31 cellular contexts compared by ENCODE assay signal in the genomic region with DNA sequence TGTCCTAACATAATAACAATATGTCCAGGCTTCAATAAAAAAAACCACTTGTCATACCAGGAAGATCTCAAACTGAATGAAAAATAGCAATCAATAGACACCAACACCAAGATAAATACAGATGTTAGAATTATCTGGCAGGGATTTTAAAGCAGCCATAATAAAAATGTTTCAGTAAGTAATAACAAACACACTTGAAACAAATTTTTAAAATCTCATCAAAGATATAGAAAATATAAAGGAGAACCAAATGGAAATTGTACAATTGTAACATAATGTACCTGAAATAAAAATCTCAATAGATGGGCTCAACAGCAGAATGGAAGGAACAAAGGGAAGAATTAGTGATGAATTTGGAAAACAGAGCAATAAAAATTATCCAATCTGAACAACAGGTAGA.
DNase-seq lines count a peak whose midpoint lies in the region; ATAC-seq and TF ChIP-seq lines count a peak whose summit lies in the region.
"Had no signal": no experiment of that assay in that cellular context is flagged by ENCODE, and none has a peak within 500 bp of the region (broad histone marks: within the 10 kb centered on the region; RNA-seq: fewer than 3 reads in every experiment).

No MANE protein-coding gene starts in this region.

- no peak for TF ChIP-seq RAD21 in SK-N-SH (IDR thresholded peaks at IDR 0.05; ENCODE audit: low read length)

- TF ChIP-seq CTCF in SK-N-SH (IDR thresholded peaks at IDR 0.05) (no peak), HEK293 (tag by site-specific recombination; IDR thresholded peaks at IDR 0.05) (no peak)

- H4K20me1 ChIP-seq in SK-N-SH (ENCODE audit: insufficient read depth), result no peaks in the 10 kb centered on the region
- H4K20me1 ChIP-seq: BLaER1; BLaER1 treated with 17β-estradiol and CSF1 and Interleukin-3, amounts not matched to agents 10 nM and 100 nM had no signal

- H3F3A ChIP-seq in SK-N-SH (replicated peaks; ENCODE audit: insufficient read depth), result no peaks in the 10 kb centered on the region

- POLR2A ChIA-PET in SK-N-SH (lab: Yijun Ruan, JAX) (no interaction called here), HEK293 (lab: Yijun Ruan, JAX) (no interaction called here)

- H3K4me1 Mint-ChIP-seq in stimulated activated naive B cell treated with anti-CD40 and anti-IgM and Interleukin-4, amounts not matched to agents 10 μg/mL and 1 μg/mL and 100 μg/mL, for 72 hours, result no peaks in the 10 kb centered on the region
- H3K4me1 Mint-ChIP-seq: B cell, CD14-positive monocyte had no signal

- H3K27me3 Mint-ChIP-seq in stimulated activated naive B cell treated with anti-CD40 and anti-IgM and Interleukin-4, amounts not matched to agents 10 μg/mL and 1 μg/mL and 100 μg/mL, for 72 hours, result no peaks in the 10 kb centered on the region
- H3K27me3 Mint-ChIP-seq: B cell had no signal

- no peak for TF ChIP-seq EP300 in SK-N-SH (IDR thresholded peaks at IDR 0.05; ENCODE audit: borderline replicate concordance in 1 of 2, low read depth in 1 of 2, low read length in 1 of 2)

- H3K4me1 ChIP-seq in SK-N-SH (ENCODE audit: control insufficient read depth in 1 of 2, insufficient read depth in 2 of 2, low read depth in 1 of 2, low read length in 1 of 2), result no peaks in the 10 kb centered on the region
- no peaks in the 10 kb centered on the region for H3K4me1 ChIP-seq in HEK293 (ENCODE audit: control insufficient read depth, insufficient read depth, low read length)
- H3K4me1 ChIP-seq: A549, BE2C, BLaER1, Caco-2 had no signal

- H3K27ac Mint-ChIP-seq in stimulated activated naive B cell treated with anti-CD40 and anti-IgM and Interleukin-4, amounts not matched to agents 10 μg/mL and 1 μg/mL and 100 μg/mL, for 72 hours, result no peak overlapping the region
- H3K27ac Mint-ChIP-seq: B cell; CD14-positive monocyte; CD4-positive, alpha-beta memory T cell; CD4-positive, alpha-beta T cell; CD4-positive, CD25-positive, alpha-beta regulatory T cell; CD8-positive, alpha-beta memory T cell; CD8-positive, alpha-beta T cell had no signal

- H3K27me3 ChIP-seq in SK-N-SH (ENCODE audit: insufficient read depth), result no peaks in the 10 kb centered on the region
- H3K27me3 ChIP-seq: BE2C; BLaER1; BLaER1 treated with 17β-estradiol and CSF1 and Interleukin-3, amounts not matched to agents 10 nM and 100 nM had no signal

- H3K9me2 ChIP-seq in SK-N-SH, result no peaks in the 10 kb centered on the region

- no peak for ATAC-seq in SK-N-SH treated with all-trans-retinoic acid at 6 μM for 48 hours
- ATAC-seq in stimulated activated naive B cell treated with anti-CD40 and anti-IgM and Interleukin-4, amounts not matched to agents 10 μg/mL and 1 μg/mL and 100 μg/mL, for 72 hours (replicated peaks), result no peak
- ATAC-seq: A549; CD8-positive, alpha-beta T cell had no signal

- H2AFZ ChIP-seq in SK-N-SH (ENCODE audit: low read depth), result no peak overlapping the region

- H3K9me3 ChIP-seq in SK-N-SH, result peaks cover 17% of the 10 kb centered on the region
- 0 out of 2 replicates have a peak, but pooled peaks cover 2% of the 10 kb centered on the region for H3K9me3 ChIP-seq in HEK293 (ENCODE audit: control insufficient read depth, insufficient read depth, low read depth, low read length)
- H3K9me3 ChIP-seq: A549, BE2C had no signal

- H3K36me3 ChIP-seq in SK-N-SH (replicated peaks in 1 of 2; ENCODE audit: control insufficient read depth in 1 of 2, insufficient read depth in 2 of 2, low read length in 1 of 2) (peaks cover 0 to 9% of the 10 kb centered on the region in 2 experiments), HEK293 (ENCODE audit: control insufficient read depth in 2 of 2, insufficient read depth in 1 of 2, low read length in 2 of 2) (no peaks in the 10 kb centered on the region)
- H3K36me3 ChIP-seq: BE2C; BLaER1; BLaER1 treated with 17β-estradiol and CSF1 and Interleukin-3, amounts not matched to agents 10 nM and 100 nM had no signal

- H3K9me3 Mint-ChIP-seq in stimulated activated naive B cell treated with anti-CD40 and anti-IgM and Interleukin-4, amounts not matched to agents 10 μg/mL and 1 μg/mL and 100 μg/mL, for 72 hours, result peaks cover 18% of the 10 kb centered on the region in 2 donors

- H3K79me2 ChIP-seq in SK-N-SH (ENCODE audit: insufficient read depth), result no peaks in the 10 kb centered on the region

- no peak overlapping the region for H3K4me3 Mint-ChIP-seq in stimulated activated naive B cell treated with anti-CD40 and anti-IgM and Interleukin-4, amounts not matched to agents 10 μg/mL and 1 μg/mL and 100 μg/mL, for 72 hours
- H3K4me3 Mint-ChIP-seq: B cell; CD14-positive monocyte; CD4-positive, alpha-beta memory T cell; CD4-positive, alpha-beta T cell; CD4-positive, CD25-positive, alpha-beta regulatory T cell; CD8-positive, alpha-beta memory T cell; CD8-positive, alpha-beta T cell had no signal

- no peak overlapping the region for H3K9ac ChIP-seq in SK-N-SH
- H3K9ac ChIP-seq: BLaER1; BLaER1 treated with 17β-estradiol and CSF1 and Interleukin-3, amounts not matched to agents 10 nM and 100 nM had no signal

- CTCF ChIA-PET in SK-N-SH (lab: Yijun Ruan, JAX) (no interaction called here), HEK293 (lab: Yijun Ruan, JAX) (no interaction called here)

- H3K4me3 ChIP-seq in SK-N-SH (ENCODE audit: low read depth in 2 of 2, low read length in 1 of 2), result no peak overlapping the region; a peak in 1 of 4 replicates
- H3K4me3 ChIP-seq in HEK293 (ENCODE audit: low read depth, low read length), result no peak overlapping the region
- H3K4me3 ChIP-seq: A549; BLaER1; BLaER1 treated with 17β-estradiol and CSF1 and Interleukin-3, amounts not matched to agents 10 nM and 100 nM had no signal

- H3K4me2 ChIP-seq in SK-N-SH, result no peak overlapping the region
- H3K4me2 ChIP-seq: A549; BLaER1; BLaER1 treated with 17β-estradiol and CSF1 and Interleukin-3, amounts not matched to agents 10 nM and 100 nM had no signal

- H3K27ac ChIP-seq in SK-N-SH (ENCODE audit: low read depth in 2 of 2, low read length in 1 of 2), result no peak overlapping the region
- H3K27ac ChIP-seq in HEK293 (ENCODE audit: extremely low read depth, low read depth, low read length), result no peak overlapping the region
- H3K27ac ChIP-seq: 22Rv1; A549; BLaER1; BLaER1 treated with 17β-estradiol and CSF1 and Interleukin-3, amounts not matched to agents 10 nM and 100 nM; C4-2B had no signal

- DNase-seq in SK-N-SH, result no peak
- DNase-seq in stimulated activated naive B cell treated with anti-CD40 and anti-IgM and Interleukin-4, amounts not matched to agents 10 μg/mL and 1 μg/mL and 100 μg/mL, for 72 hours, result no peak
- DNase-seq: 8988T; ACHN; AML-193; BE2C; C1 segment of cervical spinal cord; Caco-2; Calu3; CD4-positive, alpha-beta memory T cell; CD4-positive, alpha-beta T cell; CD4-positive, CD25-positive, alpha-beta regulatory T cell; CD8-positive, alpha-beta memory T cell; CD8-positive, alpha-beta T cell; COR-L47; DMS 273 treated with DMSO at 0.1 percent for 48 hours; DMS153; DMS53; DMS79; DMS79 treated with DMSO at 0.1 percent for 48 hours; DND-41; EL had no signal

- H3K36me3 Mint-ChIP-seq in stimulated activated naive B cell treated with anti-CD40 and anti-IgM and Interleukin-4, amounts not matched to agents 10 μg/mL and 1 μg/mL and 100 μg/mL, for 72 hours, result peaks cover 0 to 7% of the 10 kb centered on the region in 2 donors
- H3K36me3 Mint-ChIP-seq: CD4-positive, alpha-beta memory T cell; CD4-positive, CD25-positive, alpha-beta regulatory T cell; CD8-positive, alpha-beta memory T cell; CD8-positive, alpha-beta T cell had no signal

TF ChIP-seq in SK-N-SH treated with all-trans-retinoic acid at 6 μM for 48 hours, 23 proteins besides CTCF, POLR2A, EP300 and RAD21:
- no peak for TF ChIP-seq TOX (CRISPR knock-in tag; IDR thresholded peaks at IDR 0.05; ENCODE audit: borderline replicate concordance)
- TF ChIP-seq ZFP30 (CRISPR knock-in tag; IDR thresholded peaks at IDR 0.05), result peak; percentile 72
TF ChIP-seq in SK-N-SH treated with all-trans-retinoic acid at 6 μM for 48 hours: peak in this region for 1.

TF ChIP-seq in SK-N-SH, 30 proteins besides CTCF, POLR2A, EP300 and RAD21 (continues in another document):
- TF ChIP-seq, protein P1, sequence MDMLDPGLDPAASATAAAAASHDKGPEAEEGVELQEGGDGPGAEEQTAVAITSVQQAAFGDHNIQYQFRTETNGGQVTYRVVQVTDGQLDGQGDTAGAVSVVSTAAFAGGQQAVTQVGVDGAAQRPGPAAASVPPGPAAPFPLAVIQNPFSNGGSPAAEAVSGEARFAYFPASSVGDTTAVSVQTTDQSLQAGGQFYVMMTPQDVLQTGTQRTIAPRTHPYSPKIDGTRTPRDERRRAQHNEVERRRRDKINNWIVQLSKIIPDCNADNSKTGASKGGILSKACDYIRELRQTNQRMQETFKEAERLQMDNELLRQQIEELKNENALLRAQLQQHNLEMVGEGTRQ (IDR thresholded peaks at IDR 0.05; ENCODE audit: borderline replicate concordance, low read depth, low read length), result no peak
- no peak for TF ChIP-seq YY1 (IDR thresholded peaks at IDR 0.05; ENCODE audit: low read depth)

TF ChIP-seq in HEK293, 187 proteins besides CTCF, POLR2A, EP300 and RAD21:
- no peak for TF ChIP-seq ZNF660 (tag by site-specific recombination; IDR thresholded peaks at IDR 0.05)
- TF ChIP-seq SETDB1 (IDR thresholded peaks at IDR 0.05; ENCODE audit: insufficient read length, low read length), result peak; percentile 62
- no peak for TF ChIP-seq ZNF10 (tag by site-specific recombination; IDR thresholded peaks at IDR 0.05)
